ENCODE assay signal across 8 cellular contexts in the genomic region with DNA sequence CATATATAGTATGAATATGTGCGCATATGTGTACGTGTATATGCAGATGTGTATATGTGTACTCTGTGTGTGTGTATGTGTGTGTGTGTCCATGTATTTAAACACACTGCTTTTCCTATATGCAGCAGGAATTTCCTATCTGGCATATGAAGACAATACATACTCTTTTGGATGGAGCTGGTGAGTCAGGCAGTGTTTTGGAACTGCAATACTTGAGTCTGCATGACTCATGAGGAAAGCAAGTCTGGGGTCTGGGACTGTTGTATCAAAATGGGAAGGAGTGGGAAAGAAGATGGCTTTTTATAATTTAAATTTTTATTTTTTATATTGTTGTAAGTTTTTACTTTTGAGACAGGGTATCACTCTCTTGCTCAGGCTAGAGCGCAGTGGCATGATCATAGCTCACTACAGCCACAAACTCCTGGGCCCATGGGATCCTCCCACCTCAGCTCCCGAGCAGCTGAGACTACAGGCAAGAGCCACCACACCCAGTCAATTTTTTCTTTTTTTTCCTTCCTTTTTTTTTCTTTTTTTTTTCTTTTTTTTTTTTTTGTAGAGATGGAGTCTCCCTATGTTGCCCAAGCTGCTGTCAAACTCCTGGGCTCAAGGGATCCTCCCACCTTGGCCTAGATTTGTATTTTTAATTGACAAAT.
DNase-seq lines count a peak whose midpoint lies in the region; ATAC-seq and TF ChIP-seq lines count a peak whose summit lies in the region.

No MANE protein-coding gene starts in this region.

- H3K27ac Mint-ChIP-seq in T-helper 1 cell treated with Interleukin-12 subunit alpha and Interleukin-12 subunit beta and Interleukin-4 antibody, amounts not matched to agents 30 μg/mL and 1 μg/mL, for 36 hours = peak overlapping the region; percentile 68
- H3K27ac Mint-ChIP-seq in dendritic cell treated with granulocyte-macrophage colony-stimulating factor and Interleukin-4, amounts not matched to agents 40 ng/mL and 50 ng/mL, for 4 days = peak overlapping the region; percentile 76
- no peak overlapping the region for H3K27ac Mint-ChIP-seq in endothelial cell (ENCODE audit: unreplicated experiment)

- H3K27me3 Mint-ChIP-seq in T-helper 1 cell treated with Interleukin-12 subunit alpha and Interleukin-12 subunit beta and Interleukin-4 antibody, amounts not matched to agents 30 μg/mL and 1 μg/mL, for 36 hours (ENCODE audit: low read depth) = no peaks in the 10 kb centered on the region
- H3K27me3 Mint-ChIP-seq in dendritic cell treated with granulocyte-macrophage colony-stimulating factor and Interleukin-4, amounts not matched to agents 40 ng/mL and 50 ng/mL, for 4 days = no peaks in the 10 kb centered on the region
- no peaks in the 10 kb centered on the region for H3K27me3 Mint-ChIP-seq in endothelial cell (ENCODE audit: unreplicated experiment)
- H3K27me3 Mint-ChIP-seq in activated T-cell treated with anti-CD3 and anti-CD28 coated beads, Interleukin-2, amount 50 U/mL, for 4 hours (ENCODE audit: low read depth) = no peaks in the 10 kb centered on the region

- DNase-seq in T-helper 1 cell (no peak), RPMI7951 (ENCODE audit: low read depth) (peak; percentile 83), pulmonary artery endothelial cell (ENCODE audit: low read depth, low spot score) (peak; percentile 81), endothelial cell (ENCODE audit: low spot score) (no peak)
- no peak for DNase-seq in activated T-cell treated with anti-CD3 and anti-CD28 coated beads, Interleukin-2, amount 50 U/mL, for 4 hours

- peaks cover 21% of the 10 kb centered on the region for H3K36me3 Mint-ChIP-seq in T-helper 1 cell treated with Interleukin-12 subunit alpha and Interleukin-12 subunit beta and Interleukin-4 antibody, amounts not matched to agents 30 μg/mL and 1 μg/mL, for 36 hours (ENCODE audit: low read depth)
- peaks cover 13% of the 10 kb centered on the region for H3K36me3 Mint-ChIP-seq in dendritic cell treated with granulocyte-macrophage colony-stimulating factor and Interleukin-4, amounts not matched to agents 40 ng/mL and 50 ng/mL, for 4 days (ENCODE audit: low read depth)
- no peaks in the 10 kb centered on the region for H3K36me3 Mint-ChIP-seq in endothelial cell (ENCODE audit: low read depth, unreplicated experiment)
- H3K36me3 Mint-ChIP-seq in activated T-cell treated with anti-CD3 and anti-CD28 coated beads, Interleukin-2, amount 50 U/mL, for 4 hours (ENCODE audit: insufficient read depth) = peaks cover 6% of the 10 kb centered on the region

- H3K4me3 Mint-ChIP-seq in T-helper 1 cell treated with Interleukin-12 subunit alpha and Interleukin-12 subunit beta and Interleukin-4 antibody, amounts not matched to agents 30 μg/mL and 1 μg/mL, for 36 hours = no peak overlapping the region
- no peak overlapping the region for H3K4me3 Mint-ChIP-seq in dendritic cell treated with granulocyte-macrophage colony-stimulating factor and Interleukin-4, amounts not matched to agents 40 ng/mL and 50 ng/mL, for 4 days
- no peak overlapping the region for H3K4me3 Mint-ChIP-seq in endothelial cell (ENCODE audit: unreplicated experiment)
- no peak overlapping the region for H3K4me3 Mint-ChIP-seq in activated T-cell treated with anti-CD3 and anti-CD28 coated beads, Interleukin-2, amount 50 U/mL, for 4 hours

- no peak for ATAC-seq in GM18868 (IDR thresholded peaks at IDR 0.05; ENCODE audit: unreplicated experiment)
- ATAC-seq in activated T-cell treated with anti-CD3 and anti-CD28 coated beads, Interleukin-2, amount 50 U/mL, for 4 hours = no peak

- no peaks in the 10 kb centered on the region for H3K9me3 Mint-ChIP-seq in T-helper 1 cell treated with Interleukin-12 subunit alpha and Interleukin-12 subunit beta and Interleukin-4 antibody, amounts not matched to agents 30 μg/mL and 1 μg/mL, for 36 hours
- H3K9me3 Mint-ChIP-seq in dendritic cell treated with granulocyte-macrophage colony-stimulating factor and Interleukin-4, amounts not matched to agents 40 ng/mL and 50 ng/mL, for 4 days = no peaks in the 10 kb centered on the region
- H3K9me3 Mint-ChIP-seq in endothelial cell (ENCODE audit: unreplicated experiment) = no peaks in the 10 kb centered on the region
- no peaks in the 10 kb centered on the region for H3K9me3 Mint-ChIP-seq in activated T-cell treated with anti-CD3 and anti-CD28 coated beads, Interleukin-2, amount 50 U/mL, for 4 hours

- intact Hi-C loops in dendritic cell treated with granulocyte-macrophage colony-stimulating factor and Interleukin-4, amounts not matched to agents 40 ng/mL and 50 ng/mL, for 4 days (cut with micrococcal nuclease) = loop anchor here (5.0 kb wide), 1 partner anchor 38 kb away; no protein-coding TSS in a partner anchor

- peaks cover 68% of the 10 kb centered on the region for H3K4me1 Mint-ChIP-seq in T-helper 1 cell treated with Interleukin-12 subunit alpha and Interleukin-12 subunit beta and Interleukin-4 antibody, amounts not matched to agents 30 μg/mL and 1 μg/mL, for 36 hours (ENCODE audit: low read depth)
- H3K4me1 Mint-ChIP-seq in dendritic cell treated with granulocyte-macrophage colony-stimulating factor and Interleukin-4, amounts not matched to agents 40 ng/mL and 50 ng/mL, for 4 days (ENCODE audit: low read depth) = peaks cover 59% of the 10 kb centered on the region
- no peaks in the 10 kb centered on the region for H3K4me1 Mint-ChIP-seq in endothelial cell (ENCODE audit: unreplicated experiment)
- H3K4me1 Mint-ChIP-seq in activated T-cell treated with anti-CD3 and anti-CD28 coated beads, Interleukin-2, amount 50 U/mL, for 4 hours (ENCODE audit: low read depth) = peaks cover 83% of the 10 kb centered on the region

- no peak for TF ChIP-seq CTCF in endothelial cell (IDR thresholded peaks at IDR 0.05; ENCODE audit: unreplicated experiment)

Comparison
In these comparisons a context has a peak if more than half of its experiments do, and no peak if none do; other contexts are left out.
1. DNase-seq: peak in RPMI7951 (single experiment) and pulmonary artery endothelial cell (single experiment); none in T-helper 1 cell (0 of 5), endothelial cell (single experiment) and activated T-cell treated with anti-CD3 and anti-CD28 coated beads, Interleukin-2, amount 50 U/mL, for 4 hours (single experiment).